In genomic region chr2:225009768-225010167, GRCh38 we compare ENCODE assay signal across 16 cellular contexts. TPM values are rescaled to one million over a fixed set of nuclear protein-coding genes. Genes with fewer than 3 reads are reported as not detected.
A peak's percentile ranks its signal among the peaks of the same experiment; 100 is the strongest.
DNase-seq lines count a peak whose midpoint lies in the region; ATAC-seq lines count a peak whose summit lies in the region.
"Had no signal": no experiment of that assay in that cellular context is flagged by ENCODE, and none has a peak within 500 bp of the region (broad histone marks: within the 10 kb centered on the region; RNA-seq: fewer than 3 reads in every experiment).

No MANE protein-coding gene starts in this region.

- H3K9me3 Mint-ChIP-seq in activated T-helper 2 cell treated with anti-CD3 and anti-CD28 coated beads, Interferon-gamma antibody, Interleukin-2, Interleukin-4, amounts not matched to agents 10 μg/mL and 5 μg/mL and 100 μg/mL, durations not matched to agents 14 hours and 24 hours and 36 hours, result no peaks in the 10 kb centered on the region

- H3K4me3 ChIP-seq in right cardiac atrium (ENCODE audit: low read length), result no peak overlapping the region

- peaks cover 82% of the 10 kb centered on the region for H3K4me1 Mint-ChIP-seq in activated T-helper 2 cell treated with anti-CD3 and anti-CD28 coated beads, Interferon-gamma antibody, Interleukin-2, Interleukin-4, amounts not matched to agents 10 μg/mL and 5 μg/mL and 100 μg/mL, durations not matched to agents 14 hours and 24 hours and 36 hours (ENCODE audit: low read depth)

- H3K27ac ChIP-seq in right cardiac atrium (ENCODE audit: low read length), result no peak overlapping the region
- H3K27ac ChIP-seq: C4-2B, neutrophil had no signal

- WGBS in right cardiac atrium, result 80% methylated on average over 2 of the region's 2 CpGs

- peaks cover 45% of the 10 kb centered on the region for H3K36me3 Mint-ChIP-seq in activated T-helper 2 cell treated with anti-CD3 and anti-CD28 coated beads, Interferon-gamma antibody, Interleukin-2, Interleukin-4, amounts not matched to agents 10 μg/mL and 5 μg/mL and 100 μg/mL, durations not matched to agents 14 hours and 24 hours and 36 hours (ENCODE audit: low read depth)

- intact Hi-C loops in activated T-helper 2 cell treated with anti-CD3 and anti-CD28 coated beads, Interferon-gamma antibody, Interleukin-2, Interleukin-4, amounts not matched to agents 10 μg/mL and 5 μg/mL and 100 μg/mL, durations not matched to agents 14 hours and 24 hours and 36 hours (cut with micrococcal nuclease), result loop anchor here (1.0 to 10.0 kb wide), 5 partner anchors 32 to 655 kb away; no protein-coding TSS in a partner anchor
- intact Hi-C loops in right cardiac atrium (cut with DNase I), result no loop called here

- no peaks in the 10 kb centered on the region for H3K9me3 ChIP-seq in right cardiac atrium (ENCODE audit: control insufficient read depth, low read length)
- H3K9me3 ChIP-seq: neutrophil had no signal

- peak; percentile 77 for DNase-seq in ACHN
- no peak for DNase-seq in activated T-helper 2 cell treated with anti-CD3 and anti-CD28 coated beads, Interferon-gamma antibody, Interleukin-2, Interleukin-4, amounts not matched to agents 10 μg/mL and 5 μg/mL and 100 μg/mL, durations not matched to agents 14 hours and 24 hours and 36 hours (ENCODE audit: low spot score)
- no peak for DNase-seq in left lobe of liver (ENCODE audit: low spot score)
- no peak for DNase-seq in right cardiac atrium
- no peak for DNase-seq in UCSD-AML1 (lab: John Stamatoyannopoulos, UW; ENCODE audit: unreplicated experiment)
- DNase-seq: activated effector memory CD4-positive, alpha-beta T cell treated with anti-CD3 and anti-CD28 coated beads, Interleukin-2, amount 50 U/mL, for 16 hours; kidney; MV-4-11; NCI-H2227 treated with DMSO at 0.1 percent for 48 hours; stimulated activated CD8-positive, alpha-beta memory T cell treated with anti-CD3 and anti-CD28 coated beads, Interleukin-4, amount 100 ng/mL, for 48 hours had no signal

- H3K4me3 Mint-ChIP-seq in activated T-helper 2 cell treated with anti-CD3 and anti-CD28 coated beads, Interferon-gamma antibody, Interleukin-2, Interleukin-4, amounts not matched to agents 10 μg/mL and 5 μg/mL and 100 μg/mL, durations not matched to agents 14 hours and 24 hours and 36 hours (ENCODE audit: low read depth), result no peak overlapping the region

- H3K27me3 ChIP-seq in right cardiac atrium (ENCODE audit: control insufficient read depth, insufficient read depth), result no peaks in the 10 kb centered on the region
- H3K27me3 ChIP-seq: neutrophil had no signal

- in situ Hi-C loops in ACHN (cut with HindIII; ENCODE audit: low pct_ligation_motif_present, low pct_unique_long_range_greater_than_20kb, low sequenced_read_pairs), result no loop called here

- H3K4me1 ChIP-seq in right cardiac atrium (ENCODE audit: control insufficient read depth, insufficient read depth, low read length), result no peaks in the 10 kb centered on the region

- peak overlapping the region; percentile 65 for H3K27ac Mint-ChIP-seq in activated T-helper 2 cell treated with anti-CD3 and anti-CD28 coated beads, Interferon-gamma antibody, Interleukin-2, Interleukin-4, amounts not matched to agents 10 μg/mL and 5 μg/mL and 100 μg/mL, durations not matched to agents 14 hours and 24 hours and 36 hours

- peak; percentile 33 for ATAC-seq in GM18861 (IDR thresholded peaks at IDR 0.05; ENCODE audit: unreplicated experiment)
- peak; percentile 16 for ATAC-seq in left lobe of liver
- ATAC-seq in HG03354 (IDR thresholded peaks at IDR 0.05; ENCODE audit: poor library complexity, severe bottlenecking, unreplicated experiment), result no peak
- ATAC-seq in GM21390 (IDR thresholded peaks at IDR 0.05; ENCODE audit: unreplicated experiment), result no peak
- no peak for ATAC-seq in right cardiac atrium
- ATAC-seq: Right ventricle myocardium inferior had no signal

- no peaks in the 10 kb centered on the region for H3K27me3 Mint-ChIP-seq in activated T-helper 2 cell treated with anti-CD3 and anti-CD28 coated beads, Interferon-gamma antibody, Interleukin-2, Interleukin-4, amounts not matched to agents 10 μg/mL and 5 μg/mL and 100 μg/mL, durations not matched to agents 14 hours and 24 hours and 36 hours (ENCODE audit: low read depth)

RNA-seq across cellular contexts. Expression of gene DOCK10, which starts 32.5 kb away (rescaled TPM):
- 100 and 107 TPM in 2 replicates for total RNA-seq in activated T-helper 2 cell treated with anti-CD3 and anti-CD28 coated beads, Interferon-gamma antibody, Interleukin-2, Interleukin-4, amounts not matched to agents 10 μg/mL and 5 μg/mL and 100 μg/mL, durations not matched to agents 14 hours and 24 hours and 36 hours
- total RNA-seq in left lobe of liver, result 6.0 TPM
- total RNA-seq in right cardiac atrium, result 1 to 10 TPM; 3.6 to 6.9 (median 5.1) TPM
- polyA plus RNA-seq in right cardiac atrium, result 0.86 TPM

Comparison
In these comparisons a context has a peak if more than half of its experiments do, and no peak if none do; other contexts are left out.
1. ATAC-seq: peak in GM18861 (single experiment) and left lobe of liver (single experiment); none in HG03354 (single experiment), GM21390 (single experiment) and right cardiac atrium (0 of 2).
2. RNA of gene DOCK10, which starts 32.5 kb away (total RNA-seq): 100 to 107 TPM in activated T-helper 2 cell treated with anti-CD3 and anti-CD28 coated beads, Interferon-gamma antibody, Interleukin-2, Interleukin-4, amounts not matched to agents 10 μg/mL and 5 μg/mL and 100 μg/mL, durations not matched to agents 14 hours and 24 hours and 36 hours; 6.0 TPM in left lobe of liver (single experiment) and 3.6 to 6.9 TPM in right cardiac atrium; every median in the first group is over 10 times any median in the second.